In the genomic region with DNA sequence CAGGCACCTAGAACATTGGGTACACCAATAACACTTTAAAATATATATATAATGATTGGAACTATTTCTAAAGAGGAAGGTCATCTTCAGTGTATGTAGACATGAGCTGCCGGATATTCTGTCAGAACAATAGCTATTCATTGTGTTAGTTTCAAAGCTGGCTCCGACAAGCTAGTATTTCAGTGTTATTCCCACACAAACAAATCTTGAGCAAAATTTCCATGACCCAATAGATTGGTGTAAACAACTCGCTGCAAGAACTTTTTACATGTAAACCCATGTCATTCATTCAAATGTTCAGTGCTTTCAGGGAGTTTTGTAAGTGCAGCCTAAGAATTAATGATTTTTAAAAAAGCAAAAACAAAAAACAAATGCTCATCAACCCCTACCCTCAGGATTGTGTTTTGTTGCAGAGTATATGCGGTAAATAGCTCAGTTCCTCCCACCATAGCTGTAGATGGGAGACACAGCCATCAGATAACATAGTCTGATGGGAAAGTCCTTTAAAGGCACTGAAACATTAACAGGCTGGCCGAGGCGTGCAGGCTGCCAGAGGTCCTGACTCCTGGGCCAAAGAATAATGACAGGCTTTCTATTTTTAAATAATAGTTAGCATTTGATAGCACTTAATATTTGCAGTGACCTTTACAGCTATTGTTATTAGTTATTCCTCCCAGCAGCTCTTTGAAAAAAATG, we compare ENCODE assay signal across 3 cellular contexts.
A peak's percentile ranks its signal among the peaks of the same experiment; 100 is the strongest.
TF ChIP-seq lines count a peak whose summit lies in the region.

No MANE protein-coding gene starts in this region.

TF ChIP-seq in IMR-90, 13 proteins besides CTCF, POLR2A, EP300 and RAD21:
- TF ChIP-seq RFX5 (IDR thresholded peaks at IDR 0.05; ENCODE audit: low read depth, low read length): no peak
- TF ChIP-seq CEBPB (IDR thresholded peaks at IDR 0.05; ENCODE audit: low read depth, low read length): no peak
- TF ChIP-seq SMC3 (IDR thresholded peaks at IDR 0.05; ENCODE audit: low read depth, low read length): no peak
- TF ChIP-seq CHD1 (IDR thresholded peaks at IDR 0.05; ENCODE audit: low read depth, low read length): no peak
- no peak for TF ChIP-seq RCOR1 (IDR thresholded peaks at IDR 0.05; ENCODE audit: insufficient replicate concordance, low read length)
- TF ChIP-seq MAZ (IDR thresholded peaks at IDR 0.05; ENCODE audit: borderline replicate concordance, low read depth, low read length): no peak
- no peak for TF ChIP-seq NFE2L2 (IDR thresholded peaks at IDR 0.05; ENCODE audit: low read depth, low read length)
- TF ChIP-seq MXI1 (IDR thresholded peaks at IDR 0.05; ENCODE audit: borderline replicate concordance, low read depth, low read length): no peak
- TF ChIP-seq, protein P1, sequence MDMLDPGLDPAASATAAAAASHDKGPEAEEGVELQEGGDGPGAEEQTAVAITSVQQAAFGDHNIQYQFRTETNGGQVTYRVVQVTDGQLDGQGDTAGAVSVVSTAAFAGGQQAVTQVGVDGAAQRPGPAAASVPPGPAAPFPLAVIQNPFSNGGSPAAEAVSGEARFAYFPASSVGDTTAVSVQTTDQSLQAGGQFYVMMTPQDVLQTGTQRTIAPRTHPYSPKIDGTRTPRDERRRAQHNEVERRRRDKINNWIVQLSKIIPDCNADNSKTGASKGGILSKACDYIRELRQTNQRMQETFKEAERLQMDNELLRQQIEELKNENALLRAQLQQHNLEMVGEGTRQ (IDR thresholded peaks at IDR 0.05; ENCODE audit: low read depth, low read length): no peak
- no peak for TF ChIP-seq FOS (IDR thresholded peaks at IDR 0.05; ENCODE audit: low read depth, low read length)
- TF ChIP-seq, protein P2, sequence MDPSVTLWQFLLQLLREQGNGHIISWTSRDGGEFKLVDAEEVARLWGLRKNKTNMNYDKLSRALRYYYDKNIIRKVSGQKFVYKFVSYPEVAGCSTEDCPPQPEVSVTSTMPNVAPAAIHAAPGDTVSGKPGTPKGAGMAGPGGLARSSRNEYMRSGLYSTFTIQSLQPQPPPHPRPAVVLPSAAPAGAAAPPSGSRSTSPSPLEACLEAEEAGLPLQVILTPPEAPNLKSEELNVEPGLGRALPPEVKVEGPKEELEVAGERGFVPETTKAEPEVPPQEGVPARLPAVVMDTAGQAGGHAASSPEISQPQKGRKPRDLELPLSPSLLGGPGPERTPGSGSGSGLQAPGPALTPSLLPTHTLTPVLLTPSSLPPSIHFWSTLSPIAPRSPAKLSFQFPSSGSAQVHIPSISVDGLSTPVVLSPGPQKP (IDR thresholded peaks at IDR 0.05; ENCODE audit: borderline replicate concordance, low read depth, low read length): no peak
- no peak for TF ChIP-seq MAFK (IDR thresholded peaks at IDR 0.05; ENCODE audit: low read depth, low read length)
- no peak for TF ChIP-seq BHLHE40 (IDR thresholded peaks at IDR 0.05; ENCODE audit: low read depth, low read length)

TF ChIP-seq in H1, 55 proteins besides CTCF, POLR2A, EP300 and RAD21 (continues in another document):
- no peak for TF ChIP-seq CBX8 (IDR thresholded peaks at IDR 0.05; ENCODE audit: borderline replicate concordance, low read depth, low read length)
- no peak for TF ChIP-seq ZNF274 (IDR thresholded peaks at IDR 0.05; ENCODE audit: borderline replicate concordance, extremely low read depth, low read length)
- TF ChIP-seq, protein P1 (IDR thresholded peaks at IDR 0.05; ENCODE audit: low read length): no peak
- TF ChIP-seq, protein P3, sequence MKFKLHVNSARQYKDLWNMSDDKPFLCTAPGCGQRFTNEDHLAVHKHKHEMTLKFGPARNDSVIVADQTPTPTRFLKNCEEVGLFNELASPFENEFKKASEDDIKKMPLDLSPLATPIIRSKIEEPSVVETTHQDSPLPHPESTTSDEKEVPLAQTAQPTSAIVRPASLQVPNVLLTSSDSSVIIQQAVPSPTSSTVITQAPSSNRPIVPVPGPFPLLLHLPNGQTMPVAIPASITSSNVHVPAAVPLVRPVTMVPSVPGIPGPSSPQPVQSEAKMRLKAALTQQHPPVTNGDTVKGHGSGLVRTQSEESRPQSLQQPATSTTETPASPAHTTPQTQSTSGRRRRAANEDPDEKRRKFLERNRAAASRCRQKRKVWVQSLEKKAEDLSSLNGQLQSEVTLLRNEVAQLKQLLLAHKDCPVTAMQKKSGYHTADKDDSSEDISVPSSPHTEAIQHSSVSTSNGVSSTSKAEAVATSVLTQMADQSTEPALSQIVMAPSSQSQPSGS (IDR thresholded peaks at IDR 0.05; ENCODE audit: low read length): no peak
- no peak for TF ChIP-seq JUND (IDR thresholded peaks at IDR 0.05; ENCODE audit: low read length)
- TF ChIP-seq ASH2L (IDR thresholded peaks at IDR 0.05; ENCODE audit: low read length): no peak
- no peak for TF ChIP-seq SIX5 (IDR thresholded peaks at IDR 0.05; ENCODE audit: low read depth, low read length)
- no peak for TF ChIP-seq RXRA (IDR thresholded peaks at IDR 0.05; ENCODE audit: insufficient read depth, low read depth, low read length)

TF ChIP-seq in HepG2, 621 proteins besides CTCF, POLR2A, EP300 and RAD21:
- TF ChIP-seq EEA1 (CRISPR knock-in tag; IDR thresholded peaks at IDR 0.05; ENCODE audit: borderline replicate concordance): no peak
- TF ChIP-seq CREM (IDR thresholded peaks at IDR 0.05): 0 out of 2 replicates have a peak, but pooled peaks have one; percentile 19
- TF ChIP-seq CREM (CRISPR knock-in tag; IDR thresholded peaks at IDR 0.05): no peak
